1 cellular context compared by ENCODE assay signal in genomic region chr19:8161135-8161646, GRCh38.
TF ChIP-seq lines count a peak whose summit lies in the region.

No MANE protein-coding gene starts in this region.

TF ChIP-seq in K562, 482 proteins besides CTCF, POLR2A, EP300 and RAD21 (continued from another document):
- TF ChIP-seq, protein P1, sequence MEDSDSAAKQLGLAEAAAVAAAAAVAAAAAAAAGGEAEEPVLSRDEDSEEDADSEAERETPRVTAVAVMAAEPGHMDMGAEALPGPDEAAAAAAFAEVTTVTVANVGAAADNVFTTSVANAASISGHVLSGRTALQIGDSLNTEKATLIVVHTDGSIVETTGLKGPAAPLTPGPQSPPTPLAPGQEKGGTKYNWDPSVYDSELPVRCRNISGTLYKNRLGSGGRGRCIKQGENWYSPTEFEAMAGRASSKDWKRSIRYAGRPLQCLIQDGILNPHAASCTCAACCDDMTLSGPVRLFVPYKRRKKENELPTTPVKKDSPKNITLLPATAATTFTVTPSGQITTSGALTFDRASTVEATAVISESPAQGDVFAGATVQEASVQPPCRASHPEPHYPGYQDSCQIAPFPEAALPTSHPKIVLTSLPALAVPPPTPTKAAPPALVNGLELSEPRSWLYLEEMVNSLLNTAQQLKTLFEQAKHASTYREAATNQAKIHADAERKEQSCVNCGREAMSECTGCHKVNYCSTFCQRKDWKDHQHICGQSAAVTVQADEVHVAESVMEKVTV (CRISPR knock-in tag; IDR thresholded peaks at IDR 0.05), result no peak
- TF ChIP-seq SREBF1 (IDR thresholded peaks at IDR 0.05; ENCODE audit: borderline replicate concordance, low read depth, low read length) (peak; percentile 99), SMAD1 (IDR thresholded peaks at IDR 0.05; ENCODE audit: low read depth, low read length, partially characterized antibody) (peak; percentile 42), NONO (IDR thresholded peaks at IDR 0.05; ENCODE audit: low read depth in 2 of 2, low read length in 1 of 2) (no peak), TRIM28 (IDR thresholded peaks at IDR 0.05) (no peak), PATZ1 (CRISPR knock-in tag; IDR thresholded peaks at IDR 0.05; ENCODE audit: borderline replicate concordance) (no peak), NFYB (IDR thresholded peaks at IDR 0.05; ENCODE audit: extremely low read depth, insufficient read length) (peak; percentile 64), IRF2 (CRISPR knock-in tag; IDR thresholded peaks at IDR 0.05) (no peak), FOS (IDR thresholded peaks at IDR 0.05; ENCODE audit: extremely low read depth, insufficient read length) (peak; percentile 83), ETV6 (IDR thresholded peaks at IDR 0.05; ENCODE audit: borderline replicate concordance in 1 of 2, low read depth in 2 of 2, low read length in 1 of 2) (no peak), ETV6 (CRISPR knock-in tag; IDR thresholded peaks at IDR 0.05; ENCODE audit: borderline replicate concordance) (no peak), ZNF75A (CRISPR knock-in tag; IDR thresholded peaks at IDR 0.05) (no peak), KDM5B (IDR thresholded peaks at IDR 0.05; ENCODE audit: insufficient replicate concordance, low read depth, low read length) (peak; percentile 53), CSDE1 (IDR thresholded peaks at IDR 0.05) (0 out of 4 replicates have a peak, but pooled peaks of 1 of the 2 experiments have one; percentile 6), ZEB2 (IDR thresholded peaks at IDR 0.05) (0 out of 2 replicates have a peak, but pooled peaks have one; percentile 76), PHB (CRISPR knock-in tag; IDR thresholded peaks at IDR 0.05) (no peak), KLF16 (IDR thresholded peaks at IDR 0.05) (no peak), ADNP (tag; IDR thresholded peaks at IDR 0.05) (no peak), POLR2G (IDR thresholded peaks at IDR 0.05; ENCODE audit: low read depth, low read length) (0 out of 2 replicates have a peak, but pooled peaks have one; percentile 25), ASH1L (IDR thresholded peaks at IDR 0.05; ENCODE audit: borderline replicate concordance, low read depth, partially characterized antibody) (peak; percentile 86), MTA3 (IDR thresholded peaks at IDR 0.05; ENCODE audit: borderline replicate concordance) (peak; percentile 97), POLR2AphosphoS2 (IDR thresholded peaks at IDR 0.05; ENCODE audit: low read length) (peak; percentile 85; the same call in 1 of the 2 replicates), KLF13 (tag; IDR thresholded peaks at IDR 0.05; ENCODE audit: borderline replicate concordance, low read depth) (0 out of 2 replicates have a peak, but pooled peaks have one; percentile 19), CHD2 (IDR thresholded peaks at IDR 0.05; ENCODE audit: low read depth, low read length) (0 out of 2 replicates have a peak, but pooled peaks have one; percentile 22)
- TF ChIP-seq, protein P2, sequence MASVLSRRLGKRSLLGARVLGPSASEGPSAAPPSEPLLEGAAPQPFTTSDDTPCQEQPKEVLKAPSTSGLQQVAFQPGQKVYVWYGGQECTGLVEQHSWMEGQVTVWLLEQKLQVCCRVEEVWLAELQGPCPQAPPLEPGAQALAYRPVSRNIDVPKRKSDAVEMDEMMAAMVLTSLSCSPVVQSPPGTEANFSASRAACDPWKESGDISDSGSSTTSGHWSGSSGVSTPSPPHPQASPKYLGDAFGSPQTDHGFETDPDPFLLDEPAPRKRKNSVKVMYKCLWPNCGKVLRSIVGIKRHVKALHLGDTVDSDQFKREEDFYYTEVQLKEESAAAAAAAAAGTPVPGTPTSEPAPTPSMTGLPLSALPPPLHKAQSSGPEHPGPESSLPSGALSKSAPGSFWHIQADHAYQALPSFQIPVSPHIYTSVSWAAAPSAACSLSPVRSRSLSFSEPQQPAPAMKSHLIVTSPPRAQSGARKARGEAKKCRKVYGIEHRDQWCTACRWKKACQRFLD (CRISPR knock-in tag; IDR thresholded peaks at IDR 0.05), result no peak
- TF ChIP-seq, protein P3, sequence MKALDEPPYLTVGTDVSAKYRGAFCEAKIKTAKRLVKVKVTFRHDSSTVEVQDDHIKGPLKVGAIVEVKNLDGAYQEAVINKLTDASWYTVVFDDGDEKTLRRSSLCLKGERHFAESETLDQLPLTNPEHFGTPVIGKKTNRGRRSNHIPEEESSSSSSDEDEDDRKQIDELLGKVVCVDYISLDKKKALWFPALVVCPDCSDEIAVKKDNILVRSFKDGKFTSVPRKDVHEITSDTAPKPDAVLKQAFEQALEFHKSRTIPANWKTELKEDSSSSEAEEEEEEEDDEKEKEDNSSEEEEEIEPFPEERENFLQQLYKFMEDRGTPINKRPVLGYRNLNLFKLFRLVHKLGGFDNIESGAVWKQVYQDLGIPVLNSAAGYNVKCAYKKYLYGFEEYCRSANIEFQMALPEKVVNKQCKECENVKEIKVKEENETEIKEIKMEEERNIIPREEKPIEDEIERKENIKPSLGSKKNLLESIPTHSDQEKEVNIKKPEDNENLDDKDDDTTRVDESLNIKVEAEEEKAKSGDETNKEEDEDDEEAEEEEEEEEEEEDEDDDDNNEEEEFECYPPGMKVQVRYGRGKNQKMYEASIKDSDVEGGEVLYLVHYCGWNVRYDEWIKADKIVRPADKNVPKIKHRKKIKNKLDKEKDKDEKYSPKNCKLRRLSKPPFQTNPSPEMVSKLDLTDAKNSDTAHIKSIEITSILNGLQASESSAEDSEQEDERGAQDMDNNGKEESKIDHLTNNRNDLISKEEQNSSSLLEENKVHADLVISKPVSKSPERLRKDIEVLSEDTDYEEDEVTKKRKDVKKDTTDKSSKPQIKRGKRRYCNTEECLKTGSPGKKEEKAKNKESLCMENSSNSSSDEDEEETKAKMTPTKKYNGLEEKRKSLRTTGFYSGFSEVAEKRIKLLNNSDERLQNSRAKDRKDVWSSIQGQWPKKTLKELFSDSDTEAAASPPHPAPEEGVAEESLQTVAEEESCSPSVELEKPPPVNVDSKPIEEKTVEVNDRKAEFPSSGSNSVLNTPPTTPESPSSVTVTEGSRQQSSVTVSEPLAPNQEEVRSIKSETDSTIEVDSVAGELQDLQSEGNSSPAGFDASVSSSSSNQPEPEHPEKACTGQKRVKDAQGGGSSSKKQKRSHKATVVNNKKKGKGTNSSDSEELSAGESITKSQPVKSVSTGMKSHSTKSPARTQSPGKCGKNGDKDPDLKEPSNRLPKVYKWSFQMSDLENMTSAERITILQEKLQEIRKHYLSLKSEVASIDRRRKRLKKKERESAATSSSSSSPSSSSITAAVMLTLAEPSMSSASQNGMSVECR (CRISPR knock-in tag; IDR thresholded peaks at IDR 0.05), result no peak
- TF ChIP-seq, protein P4, sequence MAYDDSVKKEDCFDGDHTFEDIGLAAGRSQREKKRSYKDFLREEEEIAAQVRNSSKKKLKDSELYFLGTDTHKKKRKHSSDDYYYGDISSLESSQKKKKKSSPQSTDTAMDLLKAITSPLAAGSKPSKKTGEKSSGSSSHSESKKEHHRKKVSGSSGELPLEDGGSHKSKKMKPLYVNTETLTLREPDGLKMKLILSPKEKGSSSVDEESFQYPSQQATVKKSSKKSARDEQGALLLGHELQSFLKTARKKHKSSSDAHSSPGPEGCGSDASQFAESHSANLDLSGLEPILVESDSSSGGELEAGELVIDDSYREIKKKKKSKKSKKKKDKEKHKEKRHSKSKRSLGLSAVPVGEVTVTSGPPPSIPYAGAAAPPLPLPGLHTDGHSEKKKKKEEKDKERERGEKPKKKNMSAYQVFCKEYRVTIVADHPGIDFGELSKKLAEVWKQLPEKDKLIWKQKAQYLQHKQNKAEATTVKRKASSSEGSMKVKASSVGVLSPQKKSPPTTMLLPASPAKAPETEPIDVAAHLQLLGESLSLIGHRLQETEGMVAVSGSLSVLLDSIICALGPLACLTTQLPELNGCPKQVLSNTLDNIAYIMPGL (CRISPR knock-in tag; IDR thresholded peaks at IDR 0.05), result no peak
- TF ChIP-seq, protein P5, sequence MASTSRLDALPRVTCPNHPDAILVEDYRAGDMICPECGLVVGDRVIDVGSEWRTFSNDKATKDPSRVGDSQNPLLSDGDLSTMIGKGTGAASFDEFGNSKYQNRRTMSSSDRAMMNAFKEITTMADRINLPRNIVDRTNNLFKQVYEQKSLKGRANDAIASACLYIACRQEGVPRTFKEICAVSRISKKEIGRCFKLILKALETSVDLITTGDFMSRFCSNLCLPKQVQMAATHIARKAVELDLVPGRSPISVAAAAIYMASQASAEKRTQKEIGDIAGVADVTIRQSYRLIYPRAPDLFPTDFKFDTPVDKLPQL (IDR thresholded peaks at IDR 0.05; ENCODE audit: extremely low read depth, insufficient read length), result peak; percentile 86
